Comparison of ENCODE assay signal across 27 cellular contexts in the genomic region with DNA sequence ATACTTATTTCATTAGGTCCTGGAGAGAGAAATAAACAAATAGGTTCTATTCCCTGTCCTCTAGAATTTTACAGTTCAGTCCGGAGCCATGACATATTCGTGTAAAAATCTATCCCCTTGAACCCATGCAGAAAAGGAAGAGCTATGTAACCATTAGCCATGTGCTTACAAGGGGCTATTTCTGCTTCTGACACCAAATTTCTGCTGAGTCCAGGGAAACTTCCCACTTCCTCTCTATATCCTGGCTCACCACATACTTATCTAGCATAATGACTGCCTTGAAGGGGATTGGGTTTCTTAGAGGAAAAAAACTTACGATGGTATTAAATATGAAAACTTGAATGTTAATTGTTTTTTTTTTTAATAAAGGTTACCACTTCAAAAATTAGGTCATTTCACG. TPM values are rescaled to one million over a fixed set of nuclear protein-coding genes. Genes with fewer than 3 reads are reported as not detected.
DNase-seq lines count a peak whose midpoint lies in the region; TF ChIP-seq lines count a peak whose summit lies in the region.
"Had no signal": no experiment of that assay in that cellular context is flagged by ENCODE, and none has a peak within 500 bp of the region (broad histone marks: within the 10 kb centered on the region; RNA-seq: fewer than 3 reads in every experiment).

No MANE protein-coding gene starts in this region.

- no peaks in the 10 kb centered on the region for H3K9me3 ChIP-seq in suprapubic skin
- H3K9me3 ChIP-seq: colonic mucosa, mucosa of descending colon, uterus had no signal

- 34% methylated on average over 4 of the region's 4 CpGs for WGBS in suprapubic skin

- no peak overlapping the region for H3K27ac Mint-ChIP-seq in T-helper 2 cell treated with Interferon-gamma antibody and Interleukin-4, amounts not matched to agents 5 μg/mL and 100 μg/mL, for 36 hours
- H3K27ac Mint-ChIP-seq: activated CD4-positive, alpha-beta T cell treated with anti-CD3 and anti-CD28 coated beads, Interleukin-2, amount 10 ng/mL, durations not matched to agents 7 days and 5 days; activated naive CD8-positive, alpha-beta T cell treated with anti-CD3 and anti-CD28 coated beads, Interleukin-2, amount 10 ng/mL, durations not matched to agents 7 days and 5 days; activated T-helper 2 cell treated with anti-CD3 and anti-CD28 coated beads, Interferon-gamma antibody, Interleukin-2, Interleukin-4, amounts not matched to agents 10 μg/mL and 5 μg/mL and 100 μg/mL, durations not matched to agents 14 hours and 24 hours and 36 hours; brain; CD14-positive monocyte; GM23338; neural progenitor cell; T-helper 1 cell treated with Interleukin-12 subunit alpha and Interleukin-12 subunit beta and Interleukin-4 antibody, amounts not matched to agents 30 μg/mL and 1 μg/mL, for 36 hours had no signal

- no peak for TF ChIP-seq POLR2A in suprapubic skin (IDR thresholded peaks at IDR 0.05)

- no peaks in the 10 kb centered on the region for H3K36me3 ChIP-seq in suprapubic skin
- H3K36me3 ChIP-seq: colonic mucosa, neural progenitor cell, uterus had no signal

- peaks cover 2% of the 10 kb centered on the region for H3K4me1 Mint-ChIP-seq in T-helper 2 cell treated with Interferon-gamma antibody and Interleukin-4, amounts not matched to agents 5 μg/mL and 100 μg/mL, for 36 hours (ENCODE audit: low read depth)
- H3K4me1 Mint-ChIP-seq: activated CD4-positive, alpha-beta T cell treated with anti-CD3 and anti-CD28 coated beads, Interleukin-2, amount 10 ng/mL, durations not matched to agents 7 days and 5 days; activated naive CD8-positive, alpha-beta T cell treated with anti-CD3 and anti-CD28 coated beads, Interleukin-2, amount 10 ng/mL, durations not matched to agents 7 days and 5 days had no signal

- H3K36me3 Mint-ChIP-seq in T-helper 2 cell treated with Interferon-gamma antibody and Interleukin-4, amounts not matched to agents 5 μg/mL and 100 μg/mL, for 36 hours (ENCODE audit: low read depth) = no peaks in the 10 kb centered on the region
- H3K36me3 Mint-ChIP-seq: activated naive CD8-positive, alpha-beta T cell treated with anti-CD3 and anti-CD28 coated beads, Interleukin-2, amount 10 ng/mL, durations not matched to agents 7 days and 5 days; brain; CD14-positive monocyte; neural progenitor cell had no signal

- no peak overlapping the region for H3K4me3 ChIP-seq in suprapubic skin
- H3K4me3 ChIP-seq in coronary artery = no peak overlapping the region
- H3K4me3 ChIP-seq: colonic mucosa, GM23338, mucosa of descending colon, neural progenitor cell, uterus had no signal

- H3K27ac ChIP-seq in suprapubic skin (peak overlapping the region; percentile 19), coronary artery (no peak overlapping the region)
- H3K27ac ChIP-seq: colonic mucosa, neural progenitor cell, uterus, VCaP had no signal

- no peak for TF ChIP-seq EP300 in suprapubic skin (IDR thresholded peaks at IDR 0.05)

- no peak overlapping the region for H3K4me3 Mint-ChIP-seq in T-helper 2 cell treated with Interferon-gamma antibody and Interleukin-4, amounts not matched to agents 5 μg/mL and 100 μg/mL, for 36 hours
- H3K4me3 Mint-ChIP-seq: activated CD4-positive, alpha-beta T cell treated with anti-CD3 and anti-CD28 coated beads, Interleukin-2, amount 10 ng/mL, durations not matched to agents 7 days and 5 days; activated naive CD8-positive, alpha-beta T cell treated with anti-CD3 and anti-CD28 coated beads, Interleukin-2, amount 10 ng/mL, durations not matched to agents 7 days and 5 days; brain; GM23338; neural progenitor cell; T-helper 1 cell treated with Interleukin-12 subunit alpha and Interleukin-12 subunit beta and Interleukin-4 antibody, amounts not matched to agents 30 μg/mL and 1 μg/mL, for 36 hours had no signal

- peaks cover 16% of the 10 kb centered on the region for H3K4me1 ChIP-seq in suprapubic skin
- H3K4me1 ChIP-seq: colonic mucosa, uterus had no signal

- TF ChIP-seq CTCF in suprapubic skin (IDR thresholded peaks at IDR 0.05) (no peak), coronary artery (IDR thresholded peaks at IDR 0.05) (no peak)

- H3K27me3 Mint-ChIP-seq in T-helper 2 cell treated with Interferon-gamma antibody and Interleukin-4, amounts not matched to agents 5 μg/mL and 100 μg/mL, for 36 hours (ENCODE audit: low read depth) = peaks cover 45% of the 10 kb centered on the region

- H3K27me3 ChIP-seq in suprapubic skin = no peaks in the 10 kb centered on the region
- H3K27me3 ChIP-seq: uterus had no signal

- DNase-seq in SKM-1 treated with dmso at 0.1 percent for 144 hours (lab: John Stamatoyannopoulos, UW; ENCODE audit: unreplicated experiment) = peak; percentile 27
- DNase-seq in SKM-1 (lab: John Stamatoyannopoulos, UW; ENCODE audit: unreplicated experiment) = no peak
- peak; percentile 12 for DNase-seq in NOMO-1 treated with dmso at 0.1 percent for 144 hours (lab: John Stamatoyannopoulos, UW; ENCODE audit: unreplicated experiment)
- peak; percentile 34 for DNase-seq in foreskin melanocyte
- no peak for DNase-seq in suprapubic skin (ENCODE audit: low spot score in 2 of 2)
- no peak for DNase-seq in stimulated activated CD4-positive, alpha-beta T cell treated with anti-CD3 and anti-CD28 coated beads, Interleukin-15, amount 100 ng/mL, for 24 hours
- DNase-seq in coronary artery (ENCODE audit: low spot score) = no peak
- no peak for DNase-seq in T-helper 2 cell treated with Interferon-gamma antibody and Interleukin-4, amounts not matched to agents 5 μg/mL and 100 μg/mL, for 36 hours (ENCODE audit: low spot score)
- DNase-seq: activated CD4-positive, alpha-beta T cell treated with anti-CD3 and anti-CD28 coated beads, Interleukin-2, amount 10 ng/mL, durations not matched to agents 7 days and 5 days; activated naive CD8-positive, alpha-beta T cell treated with anti-CD3 and anti-CD28 coated beads, Interleukin-2, amount 10 ng/mL, durations not matched to agents 7 days and 5 days; colonic mucosa; DMS153; left colon; NCI-H1092; NCI-H2029; NCI-H524; Right ventricle myocardium superior; uterus had no signal

- no peaks in the 10 kb centered on the region for H3K9me3 Mint-ChIP-seq in T-helper 2 cell treated with Interferon-gamma antibody and Interleukin-4, amounts not matched to agents 5 μg/mL and 100 μg/mL, for 36 hours
- H3K9me3 Mint-ChIP-seq: activated CD4-positive, alpha-beta T cell treated with anti-CD3 and anti-CD28 coated beads, Interleukin-2, amount 10 ng/mL, durations not matched to agents 7 days and 5 days; activated naive CD8-positive, alpha-beta T cell treated with anti-CD3 and anti-CD28 coated beads, Interleukin-2, amount 10 ng/mL, durations not matched to agents 7 days and 5 days; activated T-helper 2 cell treated with anti-CD3 and anti-CD28 coated beads, Interferon-gamma antibody, Interleukin-2, Interleukin-4, amounts not matched to agents 10 μg/mL and 5 μg/mL and 100 μg/mL, durations not matched to agents 14 hours and 24 hours and 36 hours; CD14-positive monocyte; GM23338; neural progenitor cell; T-helper 1 cell treated with Interleukin-12 subunit alpha and Interleukin-12 subunit beta and Interleukin-4 antibody, amounts not matched to agents 30 μg/mL and 1 μg/mL, for 36 hours had no signal

RNA-seq across cellular contexts. Expression of a gene that starts 44.2 kb away (rescaled TPM):
- total RNA-seq in suprapubic skin = 10 to 100 TPM in 2 of 4 donors, 1 to 10 TPM in 2; 6.1 to 11.6 (median 9.1) TPM
- total RNA-seq: activated CD4-positive, alpha-beta T cell treated with anti-CD3 and anti-CD28 coated beads, Interleukin-2, amount 10 ng/mL, durations not matched to agents 7 days and 5 days; activated naive CD8-positive, alpha-beta T cell treated with anti-CD3 and anti-CD28 coated beads, Interleukin-2, amount 10 ng/mL, durations not matched to agents 7 days and 5 days; activated T-helper 2 cell treated with anti-CD3 and anti-CD28 coated beads, Interferon-gamma antibody, Interleukin-2, Interleukin-4, amounts not matched to agents 10 μg/mL and 5 μg/mL and 100 μg/mL, durations not matched to agents 14 hours and 24 hours and 36 hours; colonic mucosa; fibroblast of lung; GM23338 had no signal

Comparison
In these comparisons a context has a peak if more than half of its experiments do, and no peak if none do; other contexts are left out.
1. DNase-seq: peak in SKM-1 treated with dmso at 0.1 percent for 144 hours (single experiment), NOMO-1 treated with dmso at 0.1 percent for 144 hours (single experiment) and foreskin melanocyte (single experiment); none in SKM-1 (single experiment), suprapubic skin (0 of 2), stimulated activated CD4-positive, alpha-beta T cell treated with anti-CD3 and anti-CD28 coated beads, Interleukin-15, amount 100 ng/mL, for 24 hours (single experiment), coronary artery (single experiment) and T-helper 2 cell treated with Interferon-gamma antibody and Interleukin-4, amounts not matched to agents 5 μg/mL and 100 μg/mL, for 36 hours (single experiment).